ENCODE assay signal across 8 cellular contexts in the genomic region with DNA sequence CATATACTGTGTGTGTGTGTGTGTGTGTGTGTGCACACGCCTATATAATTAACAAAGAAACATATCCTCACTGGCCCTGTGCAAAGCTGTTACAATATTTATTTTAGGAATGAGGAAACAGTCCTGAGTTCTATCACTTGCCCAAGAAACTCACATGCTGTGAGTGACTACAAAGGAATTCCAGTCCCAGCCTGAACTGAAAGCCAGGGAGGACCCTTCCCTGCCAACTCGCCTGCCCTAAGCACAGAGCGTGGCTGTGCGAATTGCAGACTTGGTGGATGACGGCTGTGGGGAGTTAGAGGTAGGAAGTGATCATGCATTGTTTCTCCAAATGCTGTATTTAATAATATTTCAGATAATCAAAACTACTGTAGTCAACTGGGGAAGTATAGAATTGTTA. TPM values are rescaled to one million over a fixed set of nuclear protein-coding genes. Genes with fewer than 3 reads are reported as not detected.
DNase-seq lines count a peak whose midpoint lies in the region; ATAC-seq, FAIRE-seq and TF ChIP-seq lines count a peak whose summit lies in the region.

No MANE protein-coding gene starts in this region.

- ATAC-seq in A549 (peak; percentile 43 to 54; a peak in 3 of 6 replicates), HG03439 (IDR thresholded peaks at IDR 0.05; ENCODE audit: unreplicated experiment) (no peak), GM18520 (IDR thresholded peaks at IDR 0.05; ENCODE audit: unreplicated experiment) (no peak)

- H3K9ac ChIP-seq in adipocyte (ENCODE audit: low read length), result no peak overlapping the region

- TF ChIP-seq POLR2A in A549 (IDR thresholded peaks at IDR 0.05; ENCODE audit: low read length), result no peak
- TF ChIP-seq POLR2A in thyroid gland (IDR thresholded peaks at IDR 0.05), result no peak

- intact Hi-C loops in thyroid gland (cut with DNase I), result no loop called here

- H3K9me3 ChIP-seq in A549, result no peaks in the 10 kb centered on the region
- H3K9me3 ChIP-seq in adipocyte (ENCODE audit: control insufficient read depth, low read length), result no peaks in the 10 kb centered on the region
- H3K9me3 ChIP-seq in thyroid gland, result no peaks in the 10 kb centered on the region

- H3K27ac ChIP-seq in A549 (no peak overlapping the region), thyroid gland (no peak overlapping the region)

- H3K27me3 ChIP-seq in adipocyte (replicated peaks; ENCODE audit: control insufficient read depth, insufficient read depth, low read length) (peaks cover 7% of the 10 kb centered on the region), thyroid gland (no peaks in the 10 kb centered on the region)

- no peak for TF ChIP-seq RAD21 in A549 (conservative IDR thresholded peaks at IDR 0.05 in 1 of 2, IDR thresholded peaks at IDR 0.05 in 1 of 2)

- POLR2A ChIA-PET in A549 (lab: Yijun Ruan, JAX), result no interaction called here

- H3K4me2 ChIP-seq in A549, result no peak overlapping the region

- TF ChIP-seq CTCF in A549 (IDR thresholded peaks at IDR 0.05) (no peak), thyroid gland (IDR thresholded peaks at IDR 0.05) (no peak)

- no peak for TF ChIP-seq EP300 in A549 (IDR thresholded peaks at IDR 0.05)

- 41% methylated on average over 5 of the region's 5 CpGs for WGBS in A549 (ENCODE audit: missing lambda C conversion rate)
- 64 to 72% methylated on average over 5 of the region's 5 CpGs for WGBS in thyroid gland, 2 donors

- DNase-seq in A549 (ENCODE audit: low read depth in 1 of 2, low spot score in 1 of 2) (peak in 1 of 2 experiments; percentile 18), HPDE6-E6E7 (ENCODE audit: extremely low spot score) (peak; percentile 60), adipocyte (ENCODE audit: low read depth) (peak; percentile 44), islet precursor cell (peak; percentile 85), RCC 7860 (ENCODE audit: low spot score) (no peak), thyroid gland (no peak)

- no peaks in the 10 kb centered on the region for H3K36me3 ChIP-seq in adipocyte (ENCODE audit: control insufficient read depth, insufficient read depth, low read length, severe bottlenecking)
- no peaks in the 10 kb centered on the region for H3K36me3 ChIP-seq in thyroid gland

- CTCF ChIA-PET in A549 (lab: Yijun Ruan, JAX), result no interaction called here

- H3K4me3 ChIP-seq in A549 (no peak overlapping the region), adipocyte (ENCODE audit: low read length) (no peak overlapping the region), thyroid gland (replicated peaks in 1 of 3) (no peak overlapping the region)

- FAIRE-seq in A549 (lab: Jason Lieb, UNC) (no peak), RCC 7860 (lab: Jason Lieb, UNC) (no peak)

- H3K4me1 ChIP-seq in A549 (no peaks in the 10 kb centered on the region), adipocyte (ENCODE audit: control insufficient read depth, insufficient read depth, low read length) (peaks cover 14% of the 10 kb centered on the region), thyroid gland (no peaks in the 10 kb centered on the region)

TF ChIP-seq in A549, 52 proteins besides CTCF, POLR2A, EP300 and RAD21:
- no peak for TF ChIP-seq HOXA7 (CRISPR knock-in tag; IDR thresholded peaks at IDR 0.05)
- TF ChIP-seq CHD2 (IDR thresholded peaks at IDR 0.05; ENCODE audit: low read length, partially characterized antibody), result no peak

RNA-seq across cellular contexts. Expression of gene CD5, which starts 26.4 kb away (rescaled TPM):
- polyA plus RNA-seq in A549 (2011; rRNA removed) (0.04 TPM in 1 of 2 replicates, not detected in the other), A549 (2017; fragmentation: RNase III; extraction: RNeasy Plus Mini Kit Qiagen cat#74134 plus additional on column Dnase treatment) (not detected in 3 replicates)
- not detected in 2 replicates for polyA plus RNA-seq in A549 (2012; cell fraction: cytosol; rRNA removed)
- polyA plus RNA-seq in A549 (2012; cell fraction: nucleus; rRNA removed), result not detected in 2 replicates
- not detected in 2 replicates for polyA minus RNA-seq in A549 (2011; rRNA and poly(A)+ RNA removed)
- total RNA-seq in thyroid gland, result under 1 TPM in 3 of 4 donors, not detected in 1; 0.56 to 0.83 (median 0.81) TPM

Comparison
In these comparisons a context has a peak if more than half of its experiments do, and no peak if none do; other contexts are left out.
1. ATAC-seq: peak in A549 (2 of 2); none in HG03439 (single experiment) and GM18520 (single experiment).
2. DNase-seq: peak in HPDE6-E6E7 (single experiment), adipocyte (single experiment) and islet precursor cell (single experiment); none in RCC 7860 (single experiment) and thyroid gland (0 of 2).